In the genomic region with DNA sequence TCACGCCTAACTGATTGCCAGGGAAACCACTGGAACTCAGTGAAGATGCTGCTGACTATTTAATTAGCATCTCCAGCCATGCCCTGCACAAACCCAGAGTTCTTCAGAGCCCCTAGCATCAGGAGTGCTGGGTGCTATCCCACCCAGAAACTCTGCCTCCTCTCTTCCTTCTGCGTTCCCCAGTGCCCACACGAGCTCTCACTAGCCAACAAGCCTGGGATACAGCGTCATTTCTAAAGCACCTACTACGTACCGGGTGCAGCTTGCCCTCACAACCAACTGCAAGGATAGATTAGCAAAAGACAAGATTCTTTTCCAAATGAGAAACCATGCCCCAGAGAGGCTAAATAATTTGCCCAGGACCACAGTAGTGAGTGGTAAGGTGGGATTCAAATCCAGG, we compare ENCODE assay signal across 1 cellular context.
TF ChIP-seq lines count a peak whose summit lies in the region.

No MANE protein-coding gene starts in this region.

TF ChIP-seq in H1, 55 proteins besides CTCF, POLR2A, EP300 and RAD21:
- TF ChIP-seq KDM4A (IDR thresholded peaks at IDR 0.05; ENCODE audit: low read depth, low read length, severe bottlenecking) (no peak), TCF12 (IDR thresholded peaks at IDR 0.05; ENCODE audit: low read depth, low read length) (no peak), EZH2 (IDR thresholded peaks at IDR 0.05; ENCODE audit: low read depth, low read length, severe bottlenecking) (no peak), RFX5 (IDR thresholded peaks at IDR 0.05; ENCODE audit: borderline replicate concordance, low read depth, low read length) (no peak), KDM5A (IDR thresholded peaks at IDR 0.05; ENCODE audit: low read length) (no peak), JUND (IDR thresholded peaks at IDR 0.05; ENCODE audit: low read length) (no peak), RXRA (IDR thresholded peaks at IDR 0.05; ENCODE audit: insufficient read depth, low read depth, low read length) (no peak), KDM1A (IDR thresholded peaks at IDR 0.05; ENCODE audit: borderline replicate concordance, low read length) (no peak)
- TF ChIP-seq, protein P1, sequence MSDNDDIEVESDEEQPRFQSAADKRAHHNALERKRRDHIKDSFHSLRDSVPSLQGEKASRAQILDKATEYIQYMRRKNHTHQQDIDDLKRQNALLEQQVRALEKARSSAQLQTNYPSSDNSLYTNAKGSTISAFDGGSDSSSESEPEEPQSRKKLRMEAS (IDR thresholded peaks at IDR 0.05) = no peak
